8 cellular contexts compared by ENCODE assay signal in genomic region chr1:225426395-225427248, GRCh38. TPM values are rescaled to one million over a fixed set of nuclear protein-coding genes. Genes with fewer than 3 reads are reported as not detected.
DNase-seq lines count a peak whose midpoint lies in the region; ATAC-seq, FAIRE-seq and TF ChIP-seq lines count a peak whose summit lies in the region.

No MANE protein-coding gene starts in this region.

- peaks cover 13 to 55% of the 10 kb centered on the region in 2 experiments for H3K79me2 ChIP-seq in H1 (ENCODE audit: control insufficient read depth in 1 of 2, insufficient read depth in 2 of 2, low read length in 2 of 2)

- 6% methylated on average over 37 of the region's 37 CpGs; no CpG with 5 or more reads in 1 of the 2 experiments for WGBS in H1 (ENCODE audit: extremely low coverage in 1 of 2, insufficient coverage in 1 of 2, insufficient read length in 1 of 2, insufficient replicate concordance in 2 of 2, low coverage in 1 of 2, low lambda C conversion rate in 2 of 2, missing lambda C conversion rate in 1 of 2), 2 experiments
- WGBS in mesenchymal stem cell, result 3% methylated on average over 37 of the region's 37 CpGs

- H3K23ac ChIP-seq in H1 (ENCODE audit: insufficient read length), result no peak overlapping the region
- H3K23ac ChIP-seq in mesenchymal stem cell (ENCODE audit: low read length in 2 of 2), result peak overlapping the region in 1 of 2 experiments; percentile 48

- no peak overlapping the region for H3K56ac ChIP-seq in H1 (replicated peaks; ENCODE audit: insufficient read length, low read depth, low read length)

- TF ChIP-seq CTCF in GM10266 (IDR thresholded peaks at IDR 0.05; ENCODE audit: control insufficient read depth, insufficient read depth, low read depth, missing control alignments) (no peak), WI38 (IDR thresholded peaks at IDR 0.05; ENCODE audit: low read depth, low read length) (no peak), H1 (IDR thresholded peaks at IDR 0.05; ENCODE audit: control extremely low read depth in 1 of 3, insufficient read depth in 1 of 3, low read depth in 1 of 3, low read length in 3 of 3) (no peak), thoracic aorta (IDR thresholded peaks at IDR 0.05) (no peak)

- H3K79me1 ChIP-seq in H1 (ENCODE audit: low read depth, low read length), result peaks cover 6% of the 10 kb centered on the region; the same call in 1 of the 2 replicates
- peaks cover 4% of the 10 kb centered on the region for H3K79me1 ChIP-seq in mesenchymal stem cell (replicated peaks; ENCODE audit: low read length, poor library complexity, severe bottlenecking)

- H4K91ac ChIP-seq in H1 (replicated peaks; ENCODE audit: insufficient read length, low read length) (no peak overlapping the region), mesenchymal stem cell (ENCODE audit: low read length) (peak overlapping the region; percentile 35)

- H3K27ac ChIP-seq in H1 (ENCODE audit: low read depth, low read length) (no peak overlapping the region), mesenchymal stem cell (ENCODE audit: low read length, poor library complexity, severe bottlenecking) (peak overlapping the region; percentile 9), thoracic aorta (peak overlapping the region in 1 of 2 donors; percentile 85)

- H2BK20ac ChIP-seq in H1 (ENCODE audit: low read length), result no peak overlapping the region

- H3K4me2 ChIP-seq in H1 (ENCODE audit: insufficient read depth in 1 of 2, low read depth in 2 of 2, low read length in 2 of 2), result peak overlapping the region; percentile 85 to 89
- H3K4me2 ChIP-seq in mesenchymal stem cell (ENCODE audit: low read length, poor library complexity, severe bottlenecking), result peak overlapping the region; percentile 88

- TF ChIP-seq EP300 in Ishikawa (IDR thresholded peaks at IDR 0.05; ENCODE audit: borderline replicate concordance) (no peak), H1 (IDR thresholded peaks at IDR 0.05; ENCODE audit: borderline replicate concordance in 1 of 2, low read depth in 2 of 2, low read length in 2 of 2) (no peak)

- TF ChIP-seq POLR2A in H1 (IDR thresholded peaks at IDR 0.05; ENCODE audit: control extremely low read depth in 1 of 2, low read depth in 2 of 2, low read length in 2 of 2), result no peak

- no peak for FAIRE-seq in H1 (lab: Jason Lieb, UNC)

- H3K27me3 ChIP-seq in H1 (replicated peaks in 1 of 4; ENCODE audit: control insufficient read depth in 3 of 4, extremely low read depth in 1 of 4, insufficient read depth in 3 of 4, low read length in 3 of 4) (peaks cover 0 to 3% (median 1%) of the 10 kb centered on the region in 4 experiments; a peak in 2 of 7 replicates), mesenchymal stem cell (ENCODE audit: control insufficient read depth in 1 of 2, insufficient read depth in 1 of 2, low read length in 2 of 2) (no peaks in the 10 kb centered on the region), thoracic aorta (replicated peaks; ENCODE audit: insufficient read depth) (no peaks in the 10 kb centered on the region)

- H3K23me2 ChIP-seq in H1 (ENCODE audit: low read depth, low read length), result peaks cover 11% of the 10 kb centered on the region

- H2AFZ ChIP-seq in H1 (ENCODE audit: low read length) (no peak overlapping the region), mesenchymal stem cell (ENCODE audit: low read depth, low read length) (no peak overlapping the region)

- H3K14ac ChIP-seq in H1 (ENCODE audit: insufficient read length), result no peak overlapping the region
- H3K14ac ChIP-seq in mesenchymal stem cell (ENCODE audit: low read length in 2 of 2), result no peak overlapping the region

- H2BK120ac ChIP-seq in H1 (replicated peaks; ENCODE audit: low read depth, low read length) (no peak overlapping the region), mesenchymal stem cell (ENCODE audit: low read depth, low read length) (no peak overlapping the region)

- H3K9me3 ChIP-seq in H1 (ENCODE audit: insufficient read depth in 2 of 2, low read depth in 1 of 2, low read length in 1 of 2), result peaks cover 0 to 9% of the 10 kb centered on the region in 2 experiments; a peak in 3 of 4 replicates
- H3K9me3 ChIP-seq in mesenchymal stem cell (ENCODE audit: control insufficient read depth, low read length), result no peaks in the 10 kb centered on the region
- no peaks in the 10 kb centered on the region for H3K9me3 ChIP-seq in thoracic aorta

- DNase-seq in GM10266 (ENCODE audit: extremely low spot score) (peak; percentile 27), H1 (ENCODE audit: low read depth in 1 of 2, low spot score in 2 of 2) (no peak), mesenchymal stem cell (peak; percentile 49), thoracic aorta (ENCODE audit: low spot score) (no peak)

- H3K18ac ChIP-seq in H1 (ENCODE audit: extremely low read depth, low read length) (no peak overlapping the region), mesenchymal stem cell (ENCODE audit: low read depth in 1 of 2, low read length in 2 of 2) (no peak overlapping the region)

- CTCF ChIA-PET in H1 (lab: Charles Lee; ENCODE audit: partially characterized antibody), result interaction anchor here (0.7 to 5.0 kb wide), 5 partner anchors 12 to 108 kb away, joined by 3 to 17 read pairs (median 7); no protein-coding TSS in a partner anchor

- ATAC-seq in thoracic aorta (ENCODE audit: insufficient number of reproducible peaks, low FRiP score, low read depth) (no peak), HG03139 (IDR thresholded peaks at IDR 0.05; ENCODE audit: unreplicated experiment) (no peak), GM18858 (IDR thresholded peaks at IDR 0.05; ENCODE audit: unreplicated experiment) (no peak)

- H3K36me3 ChIP-seq in H1 (ENCODE audit: control insufficient read depth in 2 of 4, insufficient read depth in 4 of 4, low read length in 3 of 4) (peaks cover 0 to 5% (median under 1%) of the 10 kb centered on the region in 4 experiments; a peak in 1 of 8 replicates), mesenchymal stem cell (ENCODE audit: control insufficient read depth in 1 of 2, insufficient read depth in 2 of 2, low read depth in 1 of 2, low read length in 2 of 2) (peaks cover 2 to 6% of the 10 kb centered on the region in 2 experiments), thoracic aorta (no peaks in the 10 kb centered on the region)

- H2BK12ac ChIP-seq in H1 (ENCODE audit: low read depth, low read length) (peak overlapping the region; percentile 70; the same call in 1 of the 2 replicates), mesenchymal stem cell (ENCODE audit: low read length in 2 of 2) (no peak overlapping the region)

- peak overlapping the region in 3 of 4 experiments; percentile 36 to 63 (median 61); a peak in 6 of 7 replicates for H3K9ac ChIP-seq in H1 (replicated peaks in 1 of 4; ENCODE audit: extremely low read depth in 1 of 4, low read depth in 3 of 4, low read length in 3 of 4)
- H3K9ac ChIP-seq in mesenchymal stem cell (ENCODE audit: low read length), result peak overlapping the region; percentile 87

- H4K8ac ChIP-seq in H1 (ENCODE audit: extremely low read depth, insufficient read depth, low read length) (no peak overlapping the region), mesenchymal stem cell (ENCODE audit: low read length) (no peak overlapping the region)

- TF ChIP-seq RAD21 in Ishikawa (IDR thresholded peaks at IDR 0.05; ENCODE audit: low read depth), result no peak
- no peak for TF ChIP-seq RAD21 in H1 (IDR thresholded peaks at IDR 0.05 in 1 of 2, conservative IDR thresholded peaks at IDR 0.05 in 1 of 2; ENCODE audit: low read depth in 2 of 2, low read length in 2 of 2)

- H4K20me1 ChIP-seq in H1 (replicated peaks in 1 of 2; ENCODE audit: control insufficient read depth in 1 of 2, insufficient read depth in 2 of 2, low read length in 2 of 2), result peaks cover 6 to 23% of the 10 kb centered on the region in 2 experiments

- H3K4me3 ChIP-seq in WI38 (ENCODE audit: low read depth, low read length) (peak overlapping the region; percentile 83), H1 (ENCODE audit: extremely low read depth in 1 of 4, insufficient read depth in 2 of 4, low read depth in 3 of 4, low read length in 4 of 4) (peak overlapping the region; percentile 63 to 91 (median 84)), mesenchymal stem cell (ENCODE audit: insufficient read depth in 1 of 2, low read depth in 1 of 2, low read length in 2 of 2) (peak overlapping the region; percentile 94 to 95), thoracic aorta (peak overlapping the region; percentile 94)

- 0 out of 2 replicates have a peak overlapping the region, but pooled peaks have one; percentile 7 for H2BK5ac ChIP-seq in H1 (ENCODE audit: low read depth, low read length)
- no peak overlapping the region for H2BK5ac ChIP-seq in mesenchymal stem cell (ENCODE audit: low read depth, low read length, poor library complexity, severe bottlenecking)

- H3K4me1 ChIP-seq in H1 (replicated peaks in 1 of 4; ENCODE audit: control insufficient read depth in 3 of 4, insufficient read depth in 4 of 4, low read length in 3 of 4), result peaks cover 3 to 13% (median 12%) of the 10 kb centered on the region in 4 experiments
- H3K4me1 ChIP-seq in mesenchymal stem cell (ENCODE audit: control insufficient read depth, insufficient read depth, low read depth, low read length), result peaks cover 12% of the 10 kb centered on the region
- H3K4me1 ChIP-seq in thoracic aorta (ENCODE audit: control insufficient read depth in 1 of 2, low read depth in 2 of 2), result peaks cover 13 to 38% of the 10 kb centered on the region in 2 donors

- H2AK5ac ChIP-seq in H1 (ENCODE audit: low read depth, low read length), result no peak overlapping the region
- no peak overlapping the region for H2AK5ac ChIP-seq in mesenchymal stem cell (ENCODE audit: low read length, severe bottlenecking)

- H3K4ac ChIP-seq in H1 (replicated peaks; ENCODE audit: insufficient read length, low read depth, low read length) (no peak overlapping the region), mesenchymal stem cell (ENCODE audit: low read depth in 1 of 2, low read length in 2 of 2) (no peak overlapping the region)

- H2BK15ac ChIP-seq in H1 (ENCODE audit: low read length) (no peak overlapping the region), mesenchymal stem cell (ENCODE audit: low read depth, poor library complexity, severe bottlenecking) (peak overlapping the region; percentile 60)

- no peak overlapping the region for H4K5ac ChIP-seq in H1 (ENCODE audit: insufficient read length, low read depth, low read length)

- POLR2A ChIA-PET in H1 (lab: Charles Lee; ENCODE audit: partially characterized antibody), result interaction anchor here (0.9 to 1.4 kb wide), 2 partner anchors 8 to 13 kb away, joined by 4 to 5 read pairs; no protein-coding TSS in a partner anchor

TF ChIP-seq in H1, 55 proteins besides CTCF, POLR2A, EP300 and RAD21 (continues in another document):
- peak; percentile 63 for TF ChIP-seq TEAD4 (IDR thresholded peaks at IDR 0.05; ENCODE audit: low read depth, low read length)

RNA-seq across cellular contexts. Expression of gene LBR, which starts 1.2 kb away (rescaled TPM):
- 89.8 and 93.0 TPM in 2 replicates for total RNA-seq in H1 (2021; fragmentation: NEBNext Ultra II Directional; extraction: Animal tissue kit (Norgen Biotek cat#: 25700))
- 32.1 and 39.1 TPM in 2 replicates for polyA plus RNA-seq in H1 (2011; rRNA removed)
- polyA plus RNA-seq in H1 (2011; cell fraction: cytosol; rRNA removed), result 35.5 TPM
- 41.7 TPM for polyA plus RNA-seq in H1 (2011; cell fraction: nucleus; rRNA removed)
- 42.4 to 77.4 TPM (median 46.1 TPM) in 4 replicates for polyA plus RNA-seq in H1 (2012, experiment 1 of 2)
- polyA plus RNA-seq in H1 (2012, experiment 2 of 2), result 7.1 TPM
- polyA plus RNA-seq in H1 (2013, experiment 1 of 2), result 113 TPM
- polyA plus RNA-seq in H1 (2013, experiment 2 of 2), result 124 TPM
- 57.7 and 76.1 TPM in 2 replicates for polyA minus RNA-seq in H1 (2011; rRNA and poly(A)+ RNA removed)
- 27.3 TPM for polyA minus RNA-seq in H1 (2011; cell fraction: cytosol; rRNA and poly(A)+ RNA removed)
- polyA minus RNA-seq in H1 (2011; cell fraction: nucleus; rRNA and poly(A)+ RNA removed), result 50.5 TPM
- polyA plus RNA-seq in mesenchymal stem cell (2013, experiment 1 of 2), result 30.8 TPM
- polyA plus RNA-seq in mesenchymal stem cell (2013, experiment 2 of 2), result 30.9 TPM
- 10 to 100 TPM; 39.1 to 51.7 TPM for total RNA-seq in thoracic aorta

Comparison
In these comparisons a context has a peak if more than half of its experiments do, and no peak if none do; other contexts are left out.
1. DNase-seq: peak in GM10266 (single experiment) and mesenchymal stem cell (single experiment); none in H1 (0 of 2) and thoracic aorta (single experiment).
2. Peak in every context shown above with its lines, with median percentiles within 50 percentile points of each other: H3K4me3 ChIP-seq.